ENCODE assay signal across 10 cellular contexts in genomic region chr4:186554890-186555827, GRCh38. TPM values are rescaled to one million over a fixed set of nuclear protein-coding genes. Genes with fewer than 3 reads are reported as not detected.
DNase-seq lines count a peak whose midpoint lies in the region; ATAC-seq and TF ChIP-seq lines count a peak whose summit lies in the region.
"Had no signal": no experiment of that assay in that cellular context is flagged by ENCODE, and none has a peak within 500 bp of the region (broad histone marks: within the 10 kb centered on the region; RNA-seq: fewer than 3 reads in every experiment).

MTNR1A (minus strand) TSS chr4:186555567; CDS start chr4:186555365, 202 bp downstream.

- no peak for TF ChIP-seq RAD21 in IMR-90 (IDR thresholded peaks at IDR 0.05; ENCODE audit: low read length)

- H3K36me3 ChIP-seq in IMR-90 (ENCODE audit: control insufficient read depth, insufficient read depth, low read length) (no peaks in the 10 kb centered on the region), mucosa of stomach (ENCODE audit: control insufficient read depth, insufficient read depth, low read length) (no peaks in the 10 kb centered on the region)

- no peaks in the 10 kb centered on the region for H3K4me1 Mint-ChIP-seq in T-helper 17 cell

- H3K27ac Mint-ChIP-seq in T-helper 17 cell, result no peak within 1 kb of the TSS

- no peaks in the 10 kb centered on the region for H3K79me1 ChIP-seq in IMR-90 (ENCODE audit: low read depth in 1 of 2, low read length in 2 of 2)

- H2BK15ac ChIP-seq in IMR-90 (ENCODE audit: low read depth, low read length), result no peak within 1 kb of the TSS

- H3K56ac ChIP-seq in IMR-90 (ENCODE audit: extremely low read depth, insufficient read depth, low read length), result no peak within 1 kb of the TSS

- H4K20me1 ChIP-seq in IMR-90 (ENCODE audit: insufficient read depth, low read length), result no peaks in the 10 kb centered on the region

- H3K9me3 ChIP-seq in IMR-90 (ENCODE audit: control insufficient read depth, insufficient read depth, low read length), result 0 out of 2 replicates have a peak, but pooled peaks cover 3% of the 10 kb centered on the region
- H3K9me3 ChIP-seq in mucosa of stomach (ENCODE audit: control insufficient read depth, low read length), result no peaks in the 10 kb centered on the region
- H3K9me3 ChIP-seq in T-helper 17 cell (ENCODE audit: control insufficient read depth, low read length, poor library complexity, severe bottlenecking), result no peaks in the 10 kb centered on the region

- H2BK5ac ChIP-seq in IMR-90 (ENCODE audit: low read depth, low read length, poor library complexity, severe bottlenecking), result no peak within 1 kb of the TSS

- intact Hi-C loops in IMR-90 (cut with micrococcal nuclease), result no loop called here

- H3K9ac ChIP-seq in IMR-90 (ENCODE audit: low read depth, low read length) (no peak within 1 kb of the TSS), mucosa of stomach (ENCODE audit: low read length) (peak within 1 kb of the TSS; percentile 42)

- no peak within 1 kb of the TSS for H3K4me3 Mint-ChIP-seq in T-helper 17 cell

- no peak within 1 kb of the TSS for H2BK20ac ChIP-seq in IMR-90 (ENCODE audit: low read depth, low read length)

- peaks cover 23% of the 10 kb centered on the region for H3K27me3 Mint-ChIP-seq in T-helper 17 cell

- peaks cover 5% of the 10 kb centered on the region; the same call in 1 of the 2 replicates for H3K9me1 ChIP-seq in IMR-90 (ENCODE audit: insufficient read depth, low read length)

- dilution Hi-C loops in IMR-90 (cut with HindIII; ENCODE audit: low sequenced_read_pairs, unreplicated experiment), result no loop called here

- peak; percentile 67 for ATAC-seq in IMR-90 (ENCODE audit: low read depth)
- ATAC-seq in GM18498 (IDR thresholded peaks at IDR 0.05; ENCODE audit: unreplicated experiment), result no peak
- no peak for ATAC-seq in T-helper 17 cell

- H3K14ac ChIP-seq in IMR-90 (replicated peaks; ENCODE audit: low read depth, low read length), result no peak within 1 kb of the TSS

- peak; percentile 6 for DNase-seq in AG08395 (ENCODE audit: low spot score)
- DNase-seq in IMR-90, result no peak
- DNase-seq in ecto neural progenitor cell (ENCODE audit: low spot score), result peak; percentile 79
- DNase-seq in stimulated activated naive CD4-positive, alpha-beta T cell treated with Interleukin-2 at 50 U/mL for 16 hours (lab: John Stamatoyannopoulos, UW), result no peak
- DNase-seq in T-helper 17 cell, result no peak
- DNase-seq in activated CD4-positive, alpha-beta T cell treated with anti-CD3 and anti-CD28 coated beads for 4 hours, result no peak
- DNase-seq: activated CD4-positive, alpha-beta T cell treated with anti-CD3 and anti-CD28 coated beads for 48 hours; NCI-H146 had no signal

- H3K18ac ChIP-seq in IMR-90 (ENCODE audit: low read depth, low read length), result no peak within 1 kb of the TSS

- no peak within 1 kb of the TSS for H4K91ac ChIP-seq in IMR-90 (ENCODE audit: insufficient read depth, low read depth, low read length)

- H3K23ac ChIP-seq in IMR-90 (ENCODE audit: low read depth, low read length), result no peak within 1 kb of the TSS; the same call in 1 of the 2 replicates

- H4K8ac ChIP-seq in IMR-90 (ENCODE audit: low read depth in 2 of 2, low read length in 2 of 2), result no peak within 1 kb of the TSS

- POLR2A ChIA-PET in IMR-90 (lab: Charles Lee; ENCODE audit: unreplicated experiment), result no interaction called here

- CTCF ChIA-PET in IMR-90 (lab: Yijun Ruan, JAX), result no interaction called here

- H3K27me3 ChIP-seq in IMR-90 (ENCODE audit: control insufficient read depth, insufficient read depth, low read length) (peaks cover 20% of the 10 kb centered on the region), mucosa of stomach (ENCODE audit: control insufficient read depth, insufficient read depth, low read length) (peaks cover 17% of the 10 kb centered on the region)

- H2AK5ac ChIP-seq in IMR-90 (ENCODE audit: low read depth, low read length), result no peak within 1 kb of the TSS

- H3K36me3 Mint-ChIP-seq in T-helper 17 cell (ENCODE audit: low read depth), result no peaks in the 10 kb centered on the region

- peak within 1 kb of the TSS; percentile 76 for H3K4me2 ChIP-seq in IMR-90 (ENCODE audit: low read depth, low read length)

- H4K5ac ChIP-seq in IMR-90 (ENCODE audit: low read depth, low read length), result no peak within 1 kb of the TSS

- 1% methylated on average over 33 of the region's 91 CpGs; no CpG with 5 or more reads in 1 of the 2 experiments for WGBS in IMR-90 (ENCODE audit: extremely low coverage in 2 of 2, insufficient read length in 1 of 2), 2 experiments

- in situ Hi-C loops in IMR-90 (cut with MboI; ENCODE audit: low sequenced_read_pairs), result no loop called here

- no peak within 1 kb of the TSS for H3K27ac ChIP-seq in IMR-90 (ENCODE audit: insufficient read depth, low read length)

- H3K4me1 ChIP-seq in IMR-90 (ENCODE audit: control insufficient read depth, insufficient read depth, low read length) (peaks cover 3% of the 10 kb centered on the region; the same call in 1 of the 2 replicates), mucosa of stomach (ENCODE audit: control insufficient read depth, insufficient read depth, low read length) (peaks cover 10% of the 10 kb centered on the region)

- TF ChIP-seq CTCF in IMR-90 (conservative IDR thresholded peaks at IDR 0.05; ENCODE audit: low read depth, low read length), result 0 out of 2 replicates have a peak, but pooled peaks have one; percentile 4

- no TSS peak for BruUV-seq in IMR-90 (replicated peaks; lab: Mats Ljungman, UMichigan)

- H2BK120ac ChIP-seq in IMR-90 (ENCODE audit: low read depth, low read length), result no peak within 1 kb of the TSS

- peak within 1 kb of the TSS; percentile 90 for H2AFZ ChIP-seq in IMR-90 (replicated peaks; ENCODE audit: low read length, poor library complexity)

- H2AK9ac ChIP-seq in IMR-90 (replicated peaks; ENCODE audit: low read depth, low read length, poor library complexity), result peak within 1 kb of the TSS; percentile 18

- H3K4ac ChIP-seq in IMR-90 (ENCODE audit: low read depth, low read length), result no peak within 1 kb of the TSS

- no peak for TF ChIP-seq POLR2A in IMR-90 (IDR thresholded peaks at IDR 0.05; ENCODE audit: low read depth, low read length)

- H3K4me3 ChIP-seq in IMR-90 (ENCODE audit: insufficient read depth, low read depth, low read length) (peak within 1 kb of the TSS; percentile 38), mucosa of stomach (ENCODE audit: low read length) (peak within 1 kb of the TSS; percentile 52)

TF ChIP-seq in IMR-90, 13 proteins besides CTCF, POLR2A, EP300 and RAD21:
- no peak for TF ChIP-seq CHD1 (IDR thresholded peaks at IDR 0.05; ENCODE audit: low read depth, low read length)
- TF ChIP-seq RFX5 (IDR thresholded peaks at IDR 0.05; ENCODE audit: low read depth, low read length), result no peak

RNA-seq across cellular contexts. Expression of gene MTNR1A, which starts in this region (rescaled TPM):
- total RNA-seq in IMR-90 (2012; rRNA removed) (not detected in 2 replicates), T-helper 17 cell (not detected)
- polyA plus RNA-seq in IMR-90 (2012; rRNA removed), result not detected in 2 replicates
- polyA plus RNA-seq in IMR-90 (2012; cell fraction: cytosol; rRNA removed), result 0.05 TPM in 1 of 2 replicates, not detected in the other
- 0.16 and 0.23 TPM in 2 replicates for polyA plus RNA-seq in IMR-90 (2012; cell fraction: nucleus; rRNA removed; ENCODE audit: low replicate concordance)

Comparison
In these comparisons a context has a peak if more than half of its experiments do, and no peak if none do; other contexts are left out.
1. Peak in ATAC-seq, H3K4me3 ChIP-seq and H3K4me2 ChIP-seq in IMR-90; RNA of the gene not detected or under 1 TPM.
2. DNase-seq: peak in AG08395 (single experiment) and ecto neural progenitor cell (single experiment); none in IMR-90 (single experiment), stimulated activated naive CD4-positive, alpha-beta T cell treated with Interleukin-2 at 50 U/mL for 16 hours (single experiment), T-helper 17 cell (0 of 3) and activated CD4-positive, alpha-beta T cell treated with anti-CD3 and anti-CD28 coated beads for 4 hours (0 of 2).